In genomic region chr2:65436169-65436824, GRCh38 we compare ENCODE assay signal across 8 cellular contexts. TPM values are rescaled to one million over a fixed set of nuclear protein-coding genes. Genes with fewer than 3 reads are reported as not detected.
DNase-seq lines count a peak whose midpoint lies in the region; ATAC-seq lines count a peak whose summit lies in the region.

No MANE protein-coding gene starts in this region.

- peak overlapping the region; percentile 72 for H3K9ac ChIP-seq in neuronal stem cell (ENCODE audit: low read depth, low read length, poor library complexity)

- DNase-seq in ELR (ENCODE audit: low read depth) (peak; percentile 90), RPMI7951 (ENCODE audit: low read depth) (peak; percentile 97), glomerular visceral epithelial cell (ENCODE audit: extremely low spot score) (peak; percentile 77), neuronal stem cell (ENCODE audit: low spot score) (peak; percentile 73)
- no peak for DNase-seq in central memory CD4-positive, alpha-beta T cell

- H3K14ac ChIP-seq in neuronal stem cell (ENCODE audit: low read length): no peak overlapping the region

- H3K18ac ChIP-seq in neuronal stem cell (ENCODE audit: low read length): peak overlapping the region; percentile 90

- peak overlapping the region; percentile 55 for H2BK15ac ChIP-seq in neuronal stem cell (ENCODE audit: low read length)

- peaks cover 18 to 30% of the 10 kb centered on the region in 2 donors for H3K4me1 ChIP-seq in neuronal stem cell (ENCODE audit: control insufficient read depth in 2 of 2, insufficient read depth in 1 of 2, low read depth in 1 of 2, low read length in 2 of 2)

- no peaks in the 10 kb centered on the region for H3K36me3 ChIP-seq in KOPT-K1 (ENCODE audit: insufficient read depth, low read length)
- H3K36me3 ChIP-seq in neuronal stem cell (replicated peaks in 1 of 2; ENCODE audit: control insufficient read depth in 2 of 2, insufficient read depth in 2 of 2, low read length in 2 of 2): no peaks in the 10 kb centered on the region

- no peak overlapping the region for H2BK12ac ChIP-seq in neuronal stem cell (ENCODE audit: low read length)

- H3K4ac ChIP-seq in neuronal stem cell (ENCODE audit: low read length): no peak overlapping the region

- peak overlapping the region; percentile 94 for H2BK5ac ChIP-seq in neuronal stem cell (ENCODE audit: low read length)

- peak overlapping the region; percentile 68 for H3K23ac ChIP-seq in neuronal stem cell (ENCODE audit: low read depth, low read length, poor library complexity)

- H4K8ac ChIP-seq in neuronal stem cell (ENCODE audit: low read depth, low read length): no peak overlapping the region

- no peak overlapping the region for H3K27ac Mint-ChIP-seq in activated naive CD8-positive, alpha-beta T cell

- H2AFZ ChIP-seq in neuronal stem cell (ENCODE audit: low read length): peak overlapping the region; percentile 97

- peak overlapping the region; percentile 73 to 87 for H3K4me3 ChIP-seq in neuronal stem cell (ENCODE audit: low read length in 2 of 2)

- peaks cover 18% of the 10 kb centered on the region for H3K4me1 Mint-ChIP-seq in activated naive CD8-positive, alpha-beta T cell (ENCODE audit: low read depth)

- H3K27me3 Mint-ChIP-seq in activated naive CD8-positive, alpha-beta T cell: peaks cover 31% of the 10 kb centered on the region

- peak; percentile 22 for ATAC-seq in GM21825 (IDR thresholded peaks at IDR 0.05; ENCODE audit: unreplicated experiment)

- H3K9me3 ChIP-seq in KOPT-K1 (ENCODE audit: insufficient read depth, low read length, poor library complexity, severe bottlenecking) (no peaks in the 10 kb centered on the region), neuronal stem cell (replicated peaks in 1 of 2; ENCODE audit: control insufficient read depth in 2 of 2, insufficient read depth in 1 of 2, low read depth in 1 of 2, low read length in 2 of 2) (peaks cover 0 to 2% of the 10 kb centered on the region in 2 donors)

- WGBS in neuronal stem cell (ENCODE audit: extremely low coverage in 2 of 2, insufficient read length in 2 of 2, insufficient replicate concordance in 1 of 2), 2 donors: no CpG with 5 or more reads among the region's 65 CpGs

- H3K27me3 ChIP-seq in neuronal stem cell (ENCODE audit: control insufficient read depth in 3 of 3, insufficient read depth in 3 of 3, low read depth in 1 of 3, low read length in 3 of 3): peaks cover 0 to 3% (median 0%) of the 10 kb centered on the region in 3 experiments

- H4K91ac ChIP-seq in neuronal stem cell (ENCODE audit: low read depth, low read length, poor library complexity): no peak overlapping the region

- peaks cover 6% of the 10 kb centered on the region for H3K79me1 ChIP-seq in neuronal stem cell (ENCODE audit: low read depth, low read length)

- peak overlapping the region; percentile 91 for H3K4me3 Mint-ChIP-seq in activated naive CD8-positive, alpha-beta T cell

- peak overlapping the region; percentile 52 for H2BK120ac ChIP-seq in neuronal stem cell (ENCODE audit: low read depth, low read length)

- no peak overlapping the region for H2AK5ac ChIP-seq in neuronal stem cell (ENCODE audit: low read depth, low read length)

- H3K4me2 ChIP-seq in neuronal stem cell (ENCODE audit: insufficient read depth, low read length, poor library complexity, severe bottlenecking): peak overlapping the region; percentile 80

- H3K27ac ChIP-seq in KOPT-K1 (ENCODE audit: low read depth, low read length, poor library complexity, severe bottlenecking) (peak overlapping the region; percentile 58), neuronal stem cell (replicated peaks; ENCODE audit: low read length) (peak overlapping the region; percentile 93)

- no peaks in the 10 kb centered on the region for H3K36me3 Mint-ChIP-seq in activated naive CD8-positive, alpha-beta T cell

- no peaks in the 10 kb centered on the region for H3K9me3 Mint-ChIP-seq in activated naive CD8-positive, alpha-beta T cell (ENCODE audit: low read depth)

RNA-seq across cellular contexts. Expression of gene SPRED2, which starts 3.9 kb away (rescaled TPM):
- 17.1 and 20.2 TPM in 2 replicates for total RNA-seq in RPMI7951 (2014; rRNA removed; shearing (Covaris generic))
- 27.8 TPM for polyA plus RNA-seq in neuronal stem cell (2013, experiment 1 of 2)
- 28.2 TPM for polyA plus RNA-seq in neuronal stem cell (2013, experiment 2 of 2)
